Comparison of ENCODE assay signal across 8 cellular contexts in the genomic region with DNA sequence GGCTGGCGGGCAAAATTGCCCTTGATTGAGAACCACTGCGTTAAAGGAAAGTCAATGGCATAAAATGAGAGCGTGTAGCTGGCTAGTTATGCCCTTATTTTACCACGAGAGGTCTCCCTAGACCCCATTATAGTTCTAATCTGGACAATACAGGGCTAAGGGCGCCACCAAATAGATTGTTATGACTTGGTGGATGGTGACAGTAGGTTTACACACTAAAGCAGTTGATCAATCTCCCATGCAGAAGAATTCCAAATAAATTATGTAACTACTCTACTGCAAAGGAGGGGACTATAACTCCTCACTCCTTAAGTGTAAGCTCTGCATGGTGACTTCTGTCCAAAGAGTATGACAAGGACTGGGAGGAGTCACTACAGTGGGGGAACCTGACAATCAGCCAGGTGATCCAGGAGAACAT. TPM values are rescaled to one million over a fixed set of nuclear protein-coding genes. Genes with fewer than 3 reads are reported as not detected.
A peak's percentile ranks its signal among the peaks of the same experiment; 100 is the strongest.
DNase-seq lines count a peak whose midpoint lies in the region; ATAC-seq and TF ChIP-seq lines count a peak whose summit lies in the region.

No MANE protein-coding gene starts in this region.

- no peak overlapping the region for H3K4me3 ChIP-seq in MM.1S (ENCODE audit: low read length)
- no peak overlapping the region for H3K4me3 ChIP-seq in Panc1 (ENCODE audit: low read depth in 2 of 2, low read length in 2 of 2)
- H3K4me3 ChIP-seq in adrenal gland: no peak overlapping the region
- no peak overlapping the region for H3K4me3 ChIP-seq in psoas muscle

- H2AFZ ChIP-seq in MM.1S (ENCODE audit: low read length): 0 out of 2 replicates have a peak overlapping the region, but pooled peaks have one; percentile 21

- H3K9ac ChIP-seq in MM.1S (ENCODE audit: low read length): no peak overlapping the region

- no peak overlapping the region for H3K4me2 ChIP-seq in MM.1S (ENCODE audit: low read depth, low read length)

- CTCF ChIA-PET in Panc1 (lab: Charles Lee): interaction anchor here (0.6 to 0.7 kb wide), 3 partner anchors 90 to 524 kb away, joined by 3 to 9 read pairs (median 7); no protein-coding TSS in a partner anchor

- intact Hi-C loops in Panc1 (cut with micrococcal nuclease; ENCODE audit: unreplicated experiment): loop anchor here (2.0 kb wide), 1 partner anchor 130 kb away; no protein-coding TSS in a partner anchor
- intact Hi-C loops in adrenal gland (cut with DNase I): loop anchor here in 1 of 2 donors (5.0 kb wide), 2 partner anchors 131 to 246 kb away; no protein-coding TSS in a partner anchor
- intact Hi-C loops in left cardiac atrium (cut with DNase I): loop anchor here (1.0 to 10.0 kb wide), 3 partner anchors 130 to 254 kb away; a partner anchor contains a TSS
- intact Hi-C loops in psoas muscle (cut with DNase I): loop anchor here (1.0 to 10.0 kb wide), 5 partner anchors 35 to 252 kb away; no protein-coding TSS in a partner anchor

- no peaks in the 10 kb centered on the region for H4K20me1 ChIP-seq in MM.1S (ENCODE audit: insufficient read depth, low read length)

- no peaks in the 10 kb centered on the region for H3K9me2 ChIP-seq in MM.1S (replicated peaks; ENCODE audit: insufficient read depth, low read length)

- in situ Hi-C loops in Panc1 (cut with HindIII; ENCODE audit: low pct_unique_long_range_greater_than_20kb, low sequenced_read_pairs): no loop called here

- H3K27me3 ChIP-seq in MM.1S (replicated peaks; ENCODE audit: insufficient read depth, low read length) (no peaks in the 10 kb centered on the region), Panc1 (ENCODE audit: control insufficient read depth, insufficient read depth, low read length) (no peaks in the 10 kb centered on the region), adrenal gland (no peaks in the 10 kb centered on the region), psoas muscle (ENCODE audit: insufficient read depth in 3 of 3, low read length in 2 of 3) (no peaks in the 10 kb centered on the region)

- TF ChIP-seq CTCF in MM.1S (IDR thresholded peaks at IDR 0.05; ENCODE audit: low read length): peak; percentile 83
- peak; percentile 78 for TF ChIP-seq CTCF in Panc1 (IDR thresholded peaks at IDR 0.05)
- peak; percentile 64 to 93 (median 89) for TF ChIP-seq CTCF in adrenal gland (IDR thresholded peaks at IDR 0.05)
- peak; percentile 80 for TF ChIP-seq CTCF in psoas muscle (IDR thresholded peaks at IDR 0.05)

- POLR2A ChIA-PET in Panc1 (lab: Charles Lee): interaction anchor here (0.6 kb wide), 1 partner anchor 26 kb away, joined by 5 read pairs; no protein-coding TSS in a partner anchor

- 0 to 3% (median 1%) methylated on average over 5 of the region's 5 CpGs for WGBS in adrenal gland, 4 donors
- 1% methylated on average over 5 of the region's 5 CpGs for whole genome bisulfite sequencing in psoas muscle, 3 donors

- no peak for TF ChIP-seq POLR2A in adrenal gland (IDR thresholded peaks at IDR 0.05)

- DNase-seq in Ammon's horn (ENCODE audit: low spot score): peak; percentile 81
- DNase-seq in MM.1S: peak; percentile 72
- peak; percentile 41 for DNase-seq in Panc1 (ENCODE audit: low read depth, low spot score)
- DNase-seq in adrenal gland: peak; percentile 22 to 64 (median 41)
- peak; percentile 23 for DNase-seq in left cardiac atrium
- DNase-seq in psoas muscle: no peak

- ATAC-seq in GM19043 (IDR thresholded peaks at IDR 0.05; ENCODE audit: low read depth, unreplicated experiment) (peak; percentile 57), Panc1 (peak; percentile 97), left cardiac atrium (peak; percentile 94 to 95), psoas muscle (peak; percentile 93 to 98 (median 96)), HG03469 (IDR thresholded peaks at IDR 0.05; ENCODE audit: unreplicated experiment) (no peak)

- H3K27ac ChIP-seq in MM.1S (ENCODE audit: low read length): no peak overlapping the region
- no peak overlapping the region for H3K27ac ChIP-seq in Panc1 (ENCODE audit: low read length)
- H3K27ac ChIP-seq in adrenal gland: no peak overlapping the region
- H3K27ac ChIP-seq in psoas muscle: no peak overlapping the region

- H3F3A ChIP-seq in MM.1S (ENCODE audit: insufficient read depth, low read length): no peaks in the 10 kb centered on the region

- H3K9me3 ChIP-seq in MM.1S (replicated peaks; ENCODE audit: insufficient read depth, low read length) (no peaks in the 10 kb centered on the region), Panc1 (ENCODE audit: control insufficient read depth, insufficient read depth, low read depth, low read length) (no peaks in the 10 kb centered on the region), adrenal gland (replicated peaks in 1 of 3) (no peaks in the 10 kb centered on the region), psoas muscle (no peaks in the 10 kb centered on the region)

- 0 out of 2 replicates have a peak, but pooled peaks cover 4% of the 10 kb centered on the region for H3K4me1 ChIP-seq in MM.1S (ENCODE audit: low read length)
- no peaks in the 10 kb centered on the region for H3K4me1 ChIP-seq in Panc1 (ENCODE audit: control insufficient read depth, insufficient read depth, low read length)
- H3K4me1 ChIP-seq in adrenal gland (replicated peaks in 1 of 2): no peaks in the 10 kb centered on the region
- peaks cover 9% of the 10 kb centered on the region for H3K4me1 ChIP-seq in psoas muscle

- H3K79me2 ChIP-seq in MM.1S (ENCODE audit: low read length): no peaks in the 10 kb centered on the region

- H3K36me3 ChIP-seq in MM.1S (replicated peaks; ENCODE audit: insufficient read depth, low read length) (no peaks in the 10 kb centered on the region), Panc1 (ENCODE audit: control insufficient read depth, insufficient read depth, low read length) (no peaks in the 10 kb centered on the region), adrenal gland (replicated peaks in 1 of 2) (no peaks in the 10 kb centered on the region), psoas muscle (ENCODE audit: insufficient read depth in 1 of 2, low read depth in 1 of 2) (no peaks in the 10 kb centered on the region)

- no TSS peak for BruUV-seq in Panc1 (replicated peaks; lab: Mats Ljungman, UMichigan)

RNA-seq across cellular contexts. Expression of a gene that starts 20.4 kb away (rescaled TPM):
- 1.1 TPM for total RNA-seq in Panc1 (2021; ENCODE audit: unreplicated experiment)
- 1.4 TPM for polyA plus RNA-seq in Panc1 (2012; ENCODE audit: insufficient read length)
- 10 to 100 TPM in 7 of 8 donors, 1 to 10 TPM in 1; 5.8 to 33.5 (median 28.4) TPM for total RNA-seq in adrenal gland
- 1 to 10 TPM; 6.0 to 7.9 (median 6.1) TPM for polyA plus RNA-seq in adrenal gland
- total RNA-seq in left cardiac atrium: 10 to 100 TPM; 10.5 to 25.4 TPM
- 10 to 100 TPM; 19.9 to 47.8 (median 22.3) TPM for total RNA-seq in psoas muscle
- polyA plus RNA-seq in psoas muscle: 10 to 100 TPM in 1 of 3 donors, 1 to 10 TPM in 2; 1.9 to 10.6 (median 6.9) TPM

Comparison
In these comparisons a context has a peak if more than half of its experiments do, and no peak if none do; other contexts are left out.
1. DNase-seq: peak in Ammon's horn (single experiment), MM.1S (single experiment), Panc1 (single experiment), adrenal gland (7 of 7) and left cardiac atrium (single experiment); none in psoas muscle (0 of 2).
2. Peak in every context shown above with its lines, with median percentiles within 50 percentile points of each other: CTCF ChIP-seq.